In the genomic region with DNA sequence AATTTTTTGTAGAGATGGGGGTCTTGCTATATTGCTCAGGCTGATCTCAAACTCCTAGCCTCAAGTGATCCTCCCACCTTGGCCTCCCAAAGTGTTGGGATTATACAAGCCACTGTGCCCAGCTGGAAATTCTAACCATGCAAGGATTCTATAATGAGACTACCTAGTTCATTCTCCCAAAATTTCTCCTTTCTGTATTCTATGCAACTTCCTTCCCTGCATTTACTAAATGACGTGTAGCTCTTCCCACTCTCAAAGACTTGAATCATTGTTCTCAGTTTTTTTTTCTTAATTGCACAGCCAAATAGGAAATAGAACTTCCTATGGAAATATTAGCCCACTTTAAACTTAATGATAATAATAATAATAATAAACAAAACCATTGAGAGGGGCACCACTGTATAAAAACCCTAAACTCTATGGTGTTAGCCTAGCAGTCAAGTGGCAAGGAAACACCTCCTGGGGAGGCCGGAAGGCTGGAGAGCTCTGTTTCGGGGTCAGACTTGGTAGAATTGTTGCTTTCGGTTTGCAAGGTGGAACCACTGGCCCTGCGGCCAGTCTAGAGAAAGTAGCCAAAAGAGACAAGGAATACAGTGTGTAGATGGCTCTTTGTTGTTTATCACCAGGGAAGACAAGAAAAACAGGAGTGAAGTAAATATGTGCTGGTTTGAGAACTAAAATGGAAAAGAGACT, we compare ENCODE assay signal across 31 cellular contexts. TPM values are rescaled to one million over a fixed set of nuclear protein-coding genes. Genes with fewer than 3 reads are reported as not detected.
"Had no signal": no experiment of that assay in that cellular context is flagged by ENCODE, and none has a peak within 500 bp of the region (broad histone marks: within the 10 kb centered on the region; RNA-seq: fewer than 3 reads in every experiment).

No MANE protein-coding gene starts in this region.

- H3K9me3 Mint-ChIP-seq: nephron; stimulated activated naive B cell treated with anti-CD40 and anti-IgM and Interleukin-4, amounts not matched to agents 10 μg/mL and 1 μg/mL and 100 μg/mL, for 72 hours; T-helper 1 cell treated with Interleukin-12 subunit alpha and Interleukin-12 subunit beta and Interleukin-4 antibody, amounts not matched to agents 30 μg/mL and 1 μg/mL, for 36 hours had no signal

- H3K4me3 ChIP-seq: colonic mucosa, dorsolateral prefrontal cortex, lower lobe of right lung, stomach, thyroid gland, vagina had no signal

- ATAC-seq: activated CD4-positive, alpha-beta T cell treated with anti-CD3 and anti-CD28 coated beads for 36 hours; esophagus mucosa; left lobe of liver; lower lobe of right lung; sciatic nerve; stimulated activated naive B cell treated with anti-CD40 and anti-IgM and Interleukin-4, amounts not matched to agents 10 μg/mL and 1 μg/mL and 100 μg/mL, for 72 hours had no signal

- H3K9me3 ChIP-seq: colonic mucosa, lower lobe of right lung, stomach, thyroid gland, upper lobe of left lung, vagina had no signal

- H3K4me1 ChIP-seq: colonic mucosa, vagina had no signal

- H3K27me3 Mint-ChIP-seq: activated CD4-positive, alpha-beta T cell treated with anti-CD3 and anti-CD28 coated beads for 36 hours; activated naive CD8-positive, alpha-beta T cell; stimulated activated naive B cell treated with anti-CD40 and anti-IgM and Interleukin-4, amounts not matched to agents 10 μg/mL and 1 μg/mL and 100 μg/mL, for 72 hours had no signal

- H3K4me3 Mint-ChIP-seq: activated CD4-positive, alpha-beta T cell treated with anti-CD3 and anti-CD28 coated beads for 36 hours; activated naive CD8-positive, alpha-beta T cell; nephron; stimulated activated naive B cell treated with anti-CD40 and anti-IgM and Interleukin-4, amounts not matched to agents 10 μg/mL and 1 μg/mL and 100 μg/mL, for 72 hours; T-helper 1 cell treated with Interleukin-12 subunit alpha and Interleukin-12 subunit beta and Interleukin-4 antibody, amounts not matched to agents 30 μg/mL and 1 μg/mL, for 36 hours had no signal

- H3K27ac Mint-ChIP-seq: activated CD4-positive, alpha-beta T cell treated with anti-CD3 and anti-CD28 coated beads for 36 hours; activated naive CD8-positive, alpha-beta T cell; nephron; stimulated activated naive B cell treated with anti-CD40 and anti-IgM and Interleukin-4, amounts not matched to agents 10 μg/mL and 1 μg/mL and 100 μg/mL, for 72 hours; T-helper 1 cell treated with Interleukin-12 subunit alpha and Interleukin-12 subunit beta and Interleukin-4 antibody, amounts not matched to agents 30 μg/mL and 1 μg/mL, for 36 hours had no signal

- H3K27ac ChIP-seq: colonic mucosa, lower lobe of right lung, thyroid gland, upper lobe of left lung, vagina had no signal

- DNase-seq: activated CD4-positive, alpha-beta T cell treated with anti-CD3 and anti-CD28 coated beads for 36 hours; activated CD4-positive, alpha-beta T cell treated with anti-CD3 and anti-CD28 coated beads, Interleukin-2, amount 50 U/mL, for 4 hours; activated CD4-positive, CD25-positive, alpha-beta regulatory T cell; activated effector memory CD4-positive, alpha-beta T cell treated with Interleukin-2 at 50 U/mL for 16 hours; activated naive CD4-positive, alpha-beta T cell treated with Interleukin-2 at 50 U/mL for 16 hours; activated T-cell treated with anti-CD3 and anti-CD28 coated beads for 4 hours; anterior cingulate cortex; cerebellar nuclear complex; colonic mucosa; dorsolateral prefrontal cortex; effector memory CD4-positive, alpha-beta T cell; foreskin fibroblast; head of caudate nucleus; lower lobe of right lung; small intestine; stimulated activated CD4-positive, alpha-beta T cell treated with anti-CD3 and anti-CD28 coated beads, Interleukin-1b, Interleukin-23, amount 100 ng/mL, for 48 hours; stimulated activated naive B cell treated with anti-CD40 and anti-IgM and Interleukin-4, amounts not matched to agents 10 μg/mL and 1 μg/mL and 100 μg/mL, for 72 hours; stomach; SW 1271; T1000; thyroid gland; upper lobe of left lung had no signal

- H3K27me3 ChIP-seq: colonic mucosa, dorsolateral prefrontal cortex, stomach, thyroid gland, upper lobe of left lung, vagina had no signal

RNA-seq across cellular contexts. Expression of a gene that starts 40.0 kb away (rescaled TPM):
- total RNA-seq: bronchial epithelial cell, osteoblast had no signal
